In genomic region chr22:46367707-46368191, GRCh38 we compare ENCODE assay signal across 8 cellular contexts. TPM values are rescaled to one million over a fixed set of nuclear protein-coding genes. Genes with fewer than 3 reads are reported as not detected.
DNase-seq lines count a peak whose midpoint lies in the region; ATAC-seq, FAIRE-seq and TF ChIP-seq lines count a peak whose summit lies in the region.

No MANE protein-coding gene starts in this region.

- no peaks in the 10 kb centered on the region for H3K9me3 ChIP-seq in IMR-90 (ENCODE audit: control insufficient read depth, insufficient read depth, low read length)
- no peaks in the 10 kb centered on the region for H3K9me3 ChIP-seq in small intestine (ENCODE audit: control insufficient read depth, low read depth)

- 32% methylated on average over 6 of the region's 19 CpGs; no CpG with 5 or more reads in 1 of the 2 experiments for WGBS in IMR-90 (ENCODE audit: extremely low coverage in 2 of 2, insufficient read length in 1 of 2), 2 experiments
- 29 to 41% (median 35%) methylated on average over 12 to 19 of the region's 19 CpGs for WGBS in small intestine, 3 donors

- H4K8ac ChIP-seq in IMR-90 (ENCODE audit: low read depth in 2 of 2, low read length in 2 of 2) = no peak overlapping the region

- H3K14ac ChIP-seq in IMR-90 (replicated peaks; ENCODE audit: low read depth, low read length) = no peak overlapping the region

- H3K18ac ChIP-seq in IMR-90 (ENCODE audit: low read depth, low read length) = no peak overlapping the region

- H4K91ac ChIP-seq in IMR-90 (ENCODE audit: insufficient read depth, low read depth, low read length) = no peak overlapping the region

- intact Hi-C loops in IMR-90 (cut with micrococcal nuclease) = loop anchor here (1.0 kb wide), 1 partner anchor 175 kb away; no protein-coding TSS in a partner anchor
- intact Hi-C loops in Right ventricle myocardium superior (cut with DNase I) = no loop called here

- FAIRE-seq in small intestine (lab: Jason Lieb, UNC) = no peak

- DNase-seq in COLO668 (lab: John Stamatoyannopoulos, UW; ENCODE audit: unreplicated experiment) (peak; percentile 95), IMR-90 (peak; percentile 40), SK-MEL-5 (ENCODE audit: low read depth, low spot score) (peak; percentile 76), Right ventricle myocardium superior (peak; percentile 80), small intestine (peak; percentile 74), NCI-H1092 (lab: John Stamatoyannopoulos, UW) (no peak)
- peak; percentile 71 for DNase-seq in activated naive CD4-positive, alpha-beta T cell treated with Interleukin-2 at 50 U/mL for 16 hours

- peak overlapping the region; percentile 5 for H2AFZ ChIP-seq in IMR-90 (replicated peaks; ENCODE audit: low read length, poor library complexity)

- peak; percentile 93 for ATAC-seq in IMR-90 (ENCODE audit: low read depth)
- ATAC-seq in Right ventricle myocardium superior (ENCODE audit: poor library complexity) = peak; percentile 75
- ATAC-seq in GM18868 (IDR thresholded peaks at IDR 0.05; ENCODE audit: unreplicated experiment) = no peak

- H3K4ac ChIP-seq in IMR-90 (ENCODE audit: low read depth, low read length) = no peak overlapping the region; the same call in 1 of the 2 replicates

- no peak overlapping the region for H3K23ac ChIP-seq in IMR-90 (ENCODE audit: low read depth, low read length)

- no peaks in the 10 kb centered on the region for H3K79me1 ChIP-seq in IMR-90 (ENCODE audit: low read depth in 1 of 2, low read length in 2 of 2)

- H2BK5ac ChIP-seq in IMR-90 (ENCODE audit: low read depth, low read length, poor library complexity, severe bottlenecking) = no peak overlapping the region

- no peaks in the 10 kb centered on the region for H4K20me1 ChIP-seq in IMR-90 (ENCODE audit: insufficient read depth, low read length)

- TF ChIP-seq POLR2A in IMR-90 (IDR thresholded peaks at IDR 0.05; ENCODE audit: low read depth, low read length) = no peak

- H2AK9ac ChIP-seq in IMR-90 (replicated peaks; ENCODE audit: low read depth, low read length, poor library complexity) = peak overlapping the region; percentile 5

- H2BK15ac ChIP-seq in IMR-90 (ENCODE audit: low read depth, low read length) = no peak overlapping the region

- H3K4me1 ChIP-seq in IMR-90 (ENCODE audit: control insufficient read depth, insufficient read depth, low read length) (no peaks in the 10 kb centered on the region), small intestine (ENCODE audit: control insufficient read depth in 2 of 2, insufficient read depth in 1 of 2, low read depth in 1 of 2, low read length in 1 of 2) (peaks cover 0 to 3% of the 10 kb centered on the region in 2 donors)

- no TSS peak for BruUV-seq in IMR-90 (replicated peaks; lab: Mats Ljungman, UMichigan)

- H3K9me1 ChIP-seq in IMR-90 (ENCODE audit: insufficient read depth, low read length) = no peaks in the 10 kb centered on the region; the same call in 1 of the 2 replicates

- peak; percentile 77 for TF ChIP-seq RAD21 in IMR-90 (IDR thresholded peaks at IDR 0.05; ENCODE audit: low read length)

- H2BK20ac ChIP-seq in IMR-90 (ENCODE audit: low read depth, low read length) = no peak overlapping the region

- H3K4me3 ChIP-seq in IMR-90 (ENCODE audit: insufficient read depth, low read depth, low read length) (no peak overlapping the region), small intestine (ENCODE audit: low read depth in 1 of 2, low read length in 2 of 2) (no peak overlapping the region)

- H3K27ac ChIP-seq in IMR-90 (ENCODE audit: insufficient read depth, low read length) (no peak overlapping the region), small intestine (ENCODE audit: low read depth in 1 of 2, low read length in 1 of 2) (no peak overlapping the region)

- CTCF ChIA-PET in IMR-90 (lab: Yijun Ruan, JAX) = interaction anchor here (0.5 to 2.1 kb wide), 16 partner anchors 9 to 354 kb away, joined by 3 to 26 read pairs (median 3); partner anchors contain the start of gene CELSR1

- TF ChIP-seq CTCF in IMR-90 (conservative IDR thresholded peaks at IDR 0.05; ENCODE audit: low read depth, low read length) = peak; percentile 87

- no peak overlapping the region for H2AK5ac ChIP-seq in IMR-90 (ENCODE audit: low read depth, low read length)

- POLR2A ChIA-PET in IMR-90 (lab: Charles Lee; ENCODE audit: unreplicated experiment) = no interaction called here

- in situ Hi-C loops in IMR-90 (cut with MboI; ENCODE audit: low sequenced_read_pairs) = loop anchor here (5.0 kb wide), 1 partner anchor 175 kb away; no protein-coding TSS in a partner anchor
- in situ Hi-C loops in SK-MEL-5 (cut with HindIII; ENCODE audit: low pct_unique_long_range_greater_than_20kb, low sequenced_read_pairs) = no loop called here

- dilution Hi-C loops in IMR-90 (cut with HindIII; ENCODE audit: low sequenced_read_pairs, unreplicated experiment) = no loop called here

- H3K9ac ChIP-seq in IMR-90 (ENCODE audit: low read depth, low read length) = no peak overlapping the region

- no peak overlapping the region for H3K4me2 ChIP-seq in IMR-90 (ENCODE audit: low read depth, low read length)

- H3K27me3 ChIP-seq in IMR-90 (ENCODE audit: control insufficient read depth, insufficient read depth, low read length) (peaks cover 13% of the 10 kb centered on the region; the same call in 1 of the 2 replicates), small intestine (ENCODE audit: control insufficient read depth in 2 of 2, insufficient read depth in 2 of 2, low read length in 2 of 2) (no peaks in the 10 kb centered on the region)

- H4K5ac ChIP-seq in IMR-90 (ENCODE audit: low read depth, low read length) = no peak overlapping the region

- no peak overlapping the region for H3K56ac ChIP-seq in IMR-90 (ENCODE audit: extremely low read depth, insufficient read depth, low read length)

- no peak overlapping the region for H2BK120ac ChIP-seq in IMR-90 (ENCODE audit: low read depth, low read length)

- H3K36me3 ChIP-seq in IMR-90 (ENCODE audit: control insufficient read depth, insufficient read depth, low read length) (no peaks in the 10 kb centered on the region), small intestine (ENCODE audit: control insufficient read depth in 2 of 2, insufficient read depth in 2 of 2, low read length in 2 of 2) (no peaks in the 10 kb centered on the region)

TF ChIP-seq in IMR-90, 13 proteins besides CTCF, POLR2A, EP300 and RAD21:
- TF ChIP-seq FOS (IDR thresholded peaks at IDR 0.05; ENCODE audit: low read depth, low read length) (no peak), CHD1 (IDR thresholded peaks at IDR 0.05; ENCODE audit: low read depth, low read length) (no peak), SMC3 (IDR thresholded peaks at IDR 0.05; ENCODE audit: low read depth, low read length) (peak; percentile 95)

RNA-seq across cellular contexts. Expression of gene TRMU, which starts 32.2 kb away (rescaled TPM):
- total RNA-seq in IMR-90 (2012; rRNA removed) = 19.0 and 21.7 TPM in 2 replicates
- 32.7 and 36.4 TPM in 2 replicates for polyA plus RNA-seq in IMR-90 (2012; rRNA removed)
- 20.9 and 21.6 TPM in 2 replicates for polyA plus RNA-seq in IMR-90 (2012; cell fraction: cytosol; rRNA removed)
- 124 and 170 TPM in 2 replicates for polyA plus RNA-seq in IMR-90 (2012; cell fraction: nucleus; rRNA removed; ENCODE audit: low replicate concordance)
- total RNA-seq in SK-MEL-5 (2014; rRNA removed; shearing (Covaris generic)) = 58.4 and 61.3 TPM in 2 replicates
- polyA plus RNA-seq in SK-MEL-5 (2015; cell fraction: cytosol; rRNA removed) = 45.6 and 48.5 TPM in 2 replicates
- 351 and 398 TPM in 2 replicates for polyA plus RNA-seq in SK-MEL-5 (2015; cell fraction: nucleus; rRNA removed)
- total RNA-seq in Right ventricle myocardium superior = 37.7 TPM
- polyA plus RNA-seq in small intestine = 10 to 100 TPM; 17.0 to 38.5 (median 30.2) TPM
